Comparison of ENCODE assay signal across 9 cellular contexts in the genomic region with DNA sequence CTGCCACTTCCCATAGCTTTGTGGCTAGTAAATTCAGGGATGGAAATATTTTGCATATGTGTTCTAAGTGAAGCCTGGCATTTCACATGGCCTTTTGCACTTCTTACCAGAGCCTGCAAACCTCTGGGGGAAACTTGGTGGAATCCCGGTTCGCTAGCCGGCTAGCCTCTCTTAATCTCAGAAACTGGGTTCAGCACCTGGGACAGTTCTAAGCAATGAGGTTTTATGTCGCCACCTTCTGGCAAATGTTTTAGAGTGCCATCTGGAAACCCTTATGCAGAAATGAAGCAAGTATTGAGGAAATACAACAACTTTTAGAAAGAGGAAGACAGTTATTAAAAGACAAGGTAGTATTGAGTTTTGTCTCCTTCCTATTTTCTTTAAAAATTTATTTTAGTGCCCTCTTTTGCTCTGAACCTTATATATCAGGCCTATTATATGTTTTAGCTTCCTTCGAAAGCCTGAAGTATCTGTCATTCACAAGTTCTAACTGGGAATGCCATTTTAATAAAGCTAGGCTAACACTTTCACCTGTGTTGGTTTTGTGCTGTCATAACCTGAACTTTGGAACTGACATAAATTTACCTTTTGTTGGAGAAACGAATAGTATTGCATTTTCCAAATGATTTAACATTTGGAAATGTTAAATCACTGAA. TPM values are rescaled to one million over a fixed set of nuclear protein-coding genes. Genes with fewer than 3 reads are reported as not detected.
DNase-seq lines count a peak whose midpoint lies in the region; ATAC-seq, FAIRE-seq and TF ChIP-seq lines count a peak whose summit lies in the region.
"Had no signal": no experiment of that assay in that cellular context is flagged by ENCODE, and none has a peak within 500 bp of the region (broad histone marks: within the 10 kb centered on the region; RNA-seq: fewer than 3 reads in every experiment).

No MANE protein-coding gene starts in this region.

- H4K20me1 ChIP-seq in DND-41 (ENCODE audit: insufficient read depth, low read length) (no peaks in the 10 kb centered on the region), keratinocyte (ENCODE audit: control insufficient read depth, extremely low read depth, insufficient read depth, low read length) (no peaks in the 10 kb centered on the region)

- H3K4me3 ChIP-seq in DND-41 (ENCODE audit: low read depth in 1 of 2, low read length in 2 of 2) (no peak overlapping the region), keratinocyte (ENCODE audit: control insufficient read depth in 2 of 3, extremely low read depth in 1 of 3, insufficient read depth in 2 of 3, low read depth in 1 of 3, low read length in 3 of 3) (no peak overlapping the region)

- H3K9me1 ChIP-seq in keratinocyte (ENCODE audit: control insufficient read depth, extremely low read depth, insufficient read depth, low read length), result no peaks in the 10 kb centered on the region

- no peak overlapping the region for H3K9ac ChIP-seq in DND-41 (ENCODE audit: low read depth, low read length)
- no peak overlapping the region for H3K9ac ChIP-seq in keratinocyte (ENCODE audit: control insufficient read depth, extremely low read depth, insufficient read depth, low read length)

- H3K27ac ChIP-seq in DND-41 (ENCODE audit: low read length) (no peak overlapping the region), keratinocyte (ENCODE audit: control insufficient read depth, insufficient read depth, low read length) (no peak overlapping the region)

- H3K79me2 ChIP-seq in DND-41 (ENCODE audit: insufficient read depth, low read length) (no peaks in the 10 kb centered on the region), keratinocyte (ENCODE audit: control insufficient read depth, insufficient read depth, low read length) (no peaks in the 10 kb centered on the region)

- H3K36me3 ChIP-seq in DND-41 (ENCODE audit: insufficient read depth, low read length), result no peaks in the 10 kb centered on the region
- H3K36me3 ChIP-seq in keratinocyte (ENCODE audit: control insufficient read depth in 2 of 2, extremely low read depth in 1 of 2, insufficient read depth in 2 of 2, low read length in 2 of 2), result no peaks in the 10 kb centered on the region

- H3K9me3 ChIP-seq in DND-41 (ENCODE audit: insufficient read depth, low read length, severe bottlenecking), result peaks cover 11% of the 10 kb centered on the region
- H3K9me3 ChIP-seq in keratinocyte (ENCODE audit: control insufficient read depth, low read depth, low read length), result no peaks in the 10 kb centered on the region

- no peaks in the 10 kb centered on the region for H3K4me1 ChIP-seq in DND-41 (ENCODE audit: insufficient read depth, low read length)
- H3K4me1 ChIP-seq in keratinocyte (ENCODE audit: control insufficient read depth, extremely low read depth, insufficient read depth, low read length), result no peaks in the 10 kb centered on the region

- dilution Hi-C loops in keratinocyte (cut with MboI; ENCODE audit: extremely low pct_ligation_motif_present, low sequenced_read_pairs), result no loop called here

- FAIRE-seq in keratinocyte (lab: Jason Lieb, UNC), result peak; percentile 34

- peak; percentile 84 for TF ChIP-seq CTCF in DND-41 (IDR thresholded peaks at IDR 0.05; ENCODE audit: borderline replicate concordance, extremely low read depth, low read length, poor library complexity, severe bottlenecking)
- peak; percentile 67 to 77 (median 74) for TF ChIP-seq CTCF in keratinocyte (optimal IDR thresholded peaks at IDR 0.05 in 1 of 3, IDR thresholded peaks at IDR 0.05 in 1 of 3, conservative IDR thresholded peaks at IDR 0.05 in 1 of 3; ENCODE audit: extremely low read depth in 1 of 3, insufficient read depth in 2 of 3, low read length in 3 of 3)

- H3K27me3 ChIP-seq in DND-41 (ENCODE audit: insufficient read depth, low read length, poor library complexity), result no peaks in the 10 kb centered on the region
- peaks cover 45% of the 10 kb centered on the region for H3K27me3 ChIP-seq in keratinocyte (ENCODE audit: control insufficient read depth, extremely low read depth, insufficient read depth, low read length)

- H2AFZ ChIP-seq in DND-41 (ENCODE audit: low read depth, low read length) (no peak overlapping the region), keratinocyte (ENCODE audit: control insufficient read depth, low read length) (no peak overlapping the region)

- DNase-seq in DND-41 (peak; percentile 45), NCI-H526 treated with DMSO at 0.1 percent for 48 hours (lab: John Stamatoyannopoulos, UW) (peak; percentile 5), astrocyte of the hippocampus (ENCODE audit: low read depth, low spot score) (peak; percentile 85), keratinocyte (ENCODE audit: low read depth, low spot score) (peak; percentile 5)
- no peak for DNase-seq in stimulated activated naive CD4-positive, alpha-beta T cell treated with Interleukin-2 at 50 U/mL for 16 hours (lab: John Stamatoyannopoulos, UW)
- DNase-seq in activated CD8-positive, alpha-beta memory T cell treated with anti-CD3 and anti-CD28 coated beads for 24 hours, result no peak
- DNase-seq: activated naive CD8-positive, alpha-beta T cell treated with anti-CD3 and anti-CD28 coated beads, Interleukin-2, amount 10 ng/mL, durations not matched to agents 7 days and 5 days had no signal

- H3K4me2 ChIP-seq in DND-41 (ENCODE audit: insufficient read depth, low read length), result no peak overlapping the region
- H3K4me2 ChIP-seq in keratinocyte (ENCODE audit: control insufficient read depth, extremely low read depth, insufficient read depth, low read depth, low read length), result no peak overlapping the region

- peak; percentile 71; the same call in 2 of the 3 replicates for ATAC-seq in DND-41 (ENCODE audit: insufficient read depth, low read depth)
- ATAC-seq in GM19043 (IDR thresholded peaks at IDR 0.05; ENCODE audit: low read depth, unreplicated experiment), result peak; percentile 78
- peak; percentile 92 for ATAC-seq in HG03378 (IDR thresholded peaks at IDR 0.05; ENCODE audit: unreplicated experiment)

RNA-seq across cellular contexts. Expression of gene HTR1A, which starts 1.0 kb away (rescaled TPM):
- polyA plus RNA-seq in keratinocyte, result not detected in 3 replicates
- not detected for polyA plus RNA-seq in keratinocyte (2011; ENCODE audit: low read depth)
- not detected in 2 replicates for polyA plus RNA-seq in keratinocyte (2011; cell fraction: cytosol; rRNA removed)
- not detected in 2 replicates for polyA plus RNA-seq in keratinocyte (2011; cell fraction: nucleus; rRNA removed)
- polyA plus RNA-seq in keratinocyte (2012; ENCODE audit: low replicate concordance), result not detected in 2 replicates
- polyA minus RNA-seq in keratinocyte, result not detected in 3 replicates
- polyA minus RNA-seq in keratinocyte (2011; cell fraction: cytosol; rRNA and poly(A)+ RNA removed), result not detected
- not detected in 2 replicates for polyA minus RNA-seq in keratinocyte (2011; cell fraction: nucleus; rRNA and poly(A)+ RNA removed)

Comparison
In these comparisons a context has a peak if more than half of its experiments do, and no peak if none do; other contexts are left out.
1. DNase-seq: peak in DND-41 (single experiment), NCI-H526 treated with DMSO at 0.1 percent for 48 hours (single experiment), astrocyte of the hippocampus (single experiment) and keratinocyte (single experiment); none in stimulated activated naive CD4-positive, alpha-beta T cell treated with Interleukin-2 at 50 U/mL for 16 hours (single experiment) and activated CD8-positive, alpha-beta memory T cell treated with anti-CD3 and anti-CD28 coated beads for 24 hours (single experiment).
2. Peak in every context shown above with its lines, with median percentiles within 50 percentile points of each other: ATAC-seq.